ENCODE assay signal across 2 cellular contexts in the genomic region with DNA sequence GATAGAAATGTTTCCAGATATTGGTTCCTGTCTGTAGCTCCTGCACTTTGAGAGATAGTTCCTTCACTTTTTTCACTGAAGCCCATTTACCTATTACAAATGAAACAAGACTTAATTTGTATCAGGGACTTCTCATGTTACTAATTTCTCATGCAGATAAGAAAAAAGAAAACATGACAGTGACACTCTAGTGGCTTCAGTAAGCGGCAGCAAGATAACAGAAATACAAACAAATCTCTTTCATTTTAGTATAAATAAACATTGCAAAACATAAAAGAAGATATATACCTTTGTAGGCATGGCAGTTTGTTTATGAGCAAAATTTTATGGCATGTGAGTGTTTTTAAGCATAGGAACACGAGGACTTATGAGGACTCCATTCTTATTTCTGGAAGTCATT.
TF ChIP-seq lines count a peak whose summit lies in the region.

No MANE protein-coding gene starts in this region.

TF ChIP-seq in SK-N-SH, 30 proteins besides CTCF, POLR2A, EP300 and RAD21:
- TF ChIP-seq, protein P1, sequence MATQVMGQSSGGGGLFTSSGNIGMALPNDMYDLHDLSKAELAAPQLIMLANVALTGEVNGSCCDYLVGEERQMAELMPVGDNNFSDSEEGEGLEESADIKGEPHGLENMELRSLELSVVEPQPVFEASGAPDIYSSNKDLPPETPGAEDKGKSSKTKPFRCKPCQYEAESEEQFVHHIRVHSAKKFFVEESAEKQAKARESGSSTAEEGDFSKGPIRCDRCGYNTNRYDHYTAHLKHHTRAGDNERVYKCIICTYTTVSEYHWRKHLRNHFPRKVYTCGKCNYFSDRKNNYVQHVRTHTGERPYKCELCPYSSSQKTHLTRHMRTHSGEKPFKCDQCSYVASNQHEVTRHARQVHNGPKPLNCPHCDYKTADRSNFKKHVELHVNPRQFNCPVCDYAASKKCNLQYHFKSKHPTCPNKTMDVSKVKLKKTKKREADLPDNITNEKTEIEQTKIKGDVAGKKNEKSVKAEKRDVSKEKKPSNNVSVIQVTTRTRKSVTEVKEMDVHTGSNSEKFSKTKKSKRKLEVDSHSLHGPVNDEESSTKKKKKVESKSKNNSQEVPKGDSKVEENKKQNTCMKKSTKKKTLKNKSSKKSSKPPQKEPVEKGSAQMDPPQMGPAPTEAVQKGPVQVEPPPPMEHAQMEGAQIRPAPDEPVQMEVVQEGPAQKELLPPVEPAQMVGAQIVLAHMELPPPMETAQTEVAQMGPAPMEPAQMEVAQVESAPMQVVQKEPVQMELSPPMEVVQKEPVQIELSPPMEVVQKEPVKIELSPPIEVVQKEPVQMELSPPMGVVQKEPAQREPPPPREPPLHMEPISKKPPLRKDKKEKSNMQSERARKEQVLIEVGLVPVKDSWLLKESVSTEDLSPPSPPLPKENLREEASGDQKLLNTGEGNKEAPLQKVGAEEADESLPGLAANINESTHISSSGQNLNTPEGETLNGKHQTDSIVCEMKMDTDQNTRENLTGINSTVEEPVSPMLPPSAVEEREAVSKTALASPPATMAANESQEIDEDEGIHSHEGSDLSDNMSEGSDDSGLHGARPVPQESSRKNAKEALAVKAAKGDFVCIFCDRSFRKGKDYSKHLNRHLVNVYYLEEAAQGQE (IDR thresholded peaks at IDR 0.05; ENCODE audit: low read depth, low read length) = no peak
- TF ChIP-seq TCF12 (IDR thresholded peaks at IDR 0.05) (no peak), GABPA (IDR thresholded peaks at IDR 0.05; ENCODE audit: low read depth) (no peak)
- TF ChIP-seq, protein P2, sequence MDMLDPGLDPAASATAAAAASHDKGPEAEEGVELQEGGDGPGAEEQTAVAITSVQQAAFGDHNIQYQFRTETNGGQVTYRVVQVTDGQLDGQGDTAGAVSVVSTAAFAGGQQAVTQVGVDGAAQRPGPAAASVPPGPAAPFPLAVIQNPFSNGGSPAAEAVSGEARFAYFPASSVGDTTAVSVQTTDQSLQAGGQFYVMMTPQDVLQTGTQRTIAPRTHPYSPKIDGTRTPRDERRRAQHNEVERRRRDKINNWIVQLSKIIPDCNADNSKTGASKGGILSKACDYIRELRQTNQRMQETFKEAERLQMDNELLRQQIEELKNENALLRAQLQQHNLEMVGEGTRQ (IDR thresholded peaks at IDR 0.05; ENCODE audit: borderline replicate concordance, low read depth, low read length) = no peak

TF ChIP-seq in SK-N-SH treated with all-trans-retinoic acid at 6 μM for 48 hours, 23 proteins besides CTCF, POLR2A, EP300 and RAD21 (continued from another document):
- TF ChIP-seq, protein P3, sequence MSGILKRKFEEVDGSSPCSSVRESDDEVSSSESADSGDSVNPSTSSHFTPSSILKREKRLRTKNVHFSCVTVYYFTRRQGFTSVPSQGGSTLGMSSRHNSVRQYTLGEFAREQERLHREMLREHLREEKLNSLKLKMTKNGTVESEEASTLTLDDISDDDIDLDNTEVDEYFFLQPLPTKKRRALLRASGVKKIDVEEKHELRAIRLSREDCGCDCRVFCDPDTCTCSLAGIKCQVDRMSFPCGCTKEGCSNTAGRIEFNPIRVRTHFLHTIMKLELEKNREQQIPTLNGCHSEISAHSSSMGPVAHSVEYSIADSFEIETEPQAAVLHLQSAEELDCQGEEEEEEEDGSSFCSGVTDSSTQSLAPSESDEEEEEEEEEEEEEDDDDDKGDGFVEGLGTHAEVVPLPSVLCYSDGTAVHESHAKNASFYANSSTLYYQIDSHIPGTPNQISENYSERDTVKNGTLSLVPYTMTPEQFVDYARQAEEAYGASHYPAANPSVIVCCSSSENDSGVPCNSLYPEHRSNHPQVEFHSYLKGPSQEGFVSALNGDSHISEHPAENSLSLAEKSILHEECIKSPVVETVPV (CRISPR knock-in tag; IDR thresholded peaks at IDR 0.05) = no peak
- TF ChIP-seq SNAI2 (CRISPR knock-in tag; IDR thresholded peaks at IDR 0.05) (no peak), ZC3H10 (CRISPR knock-in tag; IDR thresholded peaks at IDR 0.05) (no peak), GLIS3 (CRISPR knock-in tag; IDR thresholded peaks at IDR 0.05) (no peak), ZNF565 (CRISPR knock-in tag; conservative IDR thresholded peaks at IDR 0.05; ENCODE audit: low read depth) (no peak), BACH2 (CRISPR knock-in tag; IDR thresholded peaks at IDR 0.05; ENCODE audit: borderline replicate concordance) (no peak), ZNF70 (CRISPR knock-in tag; IDR thresholded peaks at IDR 0.05) (no peak), TCF4 (CRISPR knock-in tag; IDR thresholded peaks at IDR 0.05; ENCODE audit: borderline replicate concordance) (no peak), TOX (CRISPR knock-in tag; IDR thresholded peaks at IDR 0.05; ENCODE audit: borderline replicate concordance) (no peak)
- TF ChIP-seq, protein P4, sequence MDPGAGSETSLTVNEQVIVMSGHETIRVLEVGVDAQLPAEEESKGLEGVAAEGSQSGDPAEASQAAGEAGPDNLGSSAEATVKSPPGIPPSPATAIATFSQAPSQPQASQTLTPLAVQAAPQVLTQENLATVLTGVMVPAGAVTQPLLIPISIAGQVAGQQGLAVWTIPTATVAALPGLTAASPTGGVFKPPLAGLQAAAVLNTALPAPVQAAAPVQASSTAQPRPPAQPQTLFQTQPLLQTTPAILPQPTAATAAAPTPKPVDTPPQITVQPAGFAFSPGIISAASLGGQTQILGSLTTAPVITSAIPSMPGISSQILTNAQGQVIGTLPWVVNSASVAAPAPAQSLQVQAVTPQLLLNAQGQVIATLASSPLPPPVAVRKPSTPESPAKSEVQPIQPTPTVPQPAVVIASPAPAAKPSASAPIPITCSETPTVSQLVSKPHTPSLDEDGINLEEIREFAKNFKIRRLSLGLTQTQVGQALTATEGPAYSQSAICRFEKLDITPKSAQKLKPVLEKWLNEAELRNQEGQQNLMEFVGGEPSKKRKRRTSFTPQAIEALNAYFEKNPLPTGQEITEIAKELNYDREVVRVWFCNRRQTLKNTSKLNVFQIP (CRISPR knock-in tag; IDR thresholded peaks at IDR 0.05; ENCODE audit: borderline replicate concordance, low read depth) = no peak
